Comparison of ENCODE assay signal across 10 cellular contexts in the genomic region with DNA sequence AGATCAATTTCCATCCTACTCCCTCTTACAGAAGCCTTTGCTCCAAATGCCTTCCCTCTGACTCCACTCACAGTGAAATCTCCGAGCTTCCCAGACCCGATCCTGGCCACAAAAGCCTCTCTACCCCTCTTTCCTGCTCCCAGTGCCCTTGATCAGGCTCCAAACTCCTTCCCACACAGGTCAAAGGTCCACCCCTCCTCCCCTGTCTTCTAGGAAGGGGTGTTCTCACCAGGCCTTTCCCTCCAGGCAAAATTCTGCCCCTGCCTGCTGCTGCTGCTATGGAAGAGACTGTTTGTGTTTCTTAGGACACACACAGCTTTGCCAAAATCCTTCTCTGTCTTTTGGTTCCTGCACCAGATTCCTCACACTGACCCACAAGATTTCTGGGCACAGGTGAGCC.
DNase-seq lines count a peak whose midpoint lies in the region; ATAC-seq and TF ChIP-seq lines count a peak whose summit lies in the region.
"Had no signal": no experiment of that assay in that cellular context is flagged by ENCODE, and none has a peak within 500 bp of the region (broad histone marks: within the 10 kb centered on the region; RNA-seq: fewer than 3 reads in every experiment).

No MANE protein-coding gene starts in this region.

- TF ChIP-seq CTCF in nephron (IDR thresholded peaks at IDR 0.05; ENCODE audit: unreplicated experiment in 3 of 3) (no peak), uterus (IDR thresholded peaks at IDR 0.05) (no peak)

- no peak for TF ChIP-seq POLR2A in uterus (IDR thresholded peaks at IDR 0.05)

- H3K27me3 ChIP-seq in uterus = no peaks in the 10 kb centered on the region
- H3K27me3 ChIP-seq: cardiac muscle cell had no signal

- peaks cover 4 to 6% of the 10 kb centered on the region in 2 donors for H3K4me1 ChIP-seq in uterus

- H3K36me3 Mint-ChIP-seq in nephron (ENCODE audit: low read depth) = no peaks in the 10 kb centered on the region

- H3K9me3 Mint-ChIP-seq in nephron = no peaks in the 10 kb centered on the region

- no peaks in the 10 kb centered on the region for H3K9me3 ChIP-seq in uterus

- DNase-seq in T1000 (lab: John Stamatoyannopoulos, UW) (peak; percentile 47), fibroblast of the conjunctiva (ENCODE audit: low read depth) (peak; percentile 57), uterus (peak; percentile 68 to 75), activated T-cell treated with anti-CD3 and anti-CD28 coated beads for 4 hours (no peak)
- DNase-seq: stimulated activated naive CD4-positive, alpha-beta T cell treated with Interleukin-2 at 50 U/mL for 16 hours had no signal

- H3K27ac ChIP-seq in uterus = peak overlapping the region; percentile 80 to 87
- H3K27ac ChIP-seq: cardiac muscle cell had no signal

- intact Hi-C loops in uterus (cut with DNase I; ENCODE audit: low total_unique reads) = no loop called here

- H3K27me3 Mint-ChIP-seq in nephron (ENCODE audit: low read depth) = peaks cover 7% of the 10 kb centered on the region

- peaks cover 13% of the 10 kb centered on the region for H3K4me1 Mint-ChIP-seq in nephron

- no peak overlapping the region for H3K4me3 ChIP-seq in uterus
- H3K4me3 ChIP-seq: cardiac muscle cell had no signal

- no peaks in the 10 kb centered on the region for H3K36me3 ChIP-seq in uterus
- H3K36me3 ChIP-seq: cardiac muscle cell had no signal

- peak overlapping the region; percentile 0 to 37 (median 5) for H3K27ac Mint-ChIP-seq in nephron

- ATAC-seq in GM19351 (IDR thresholded peaks at IDR 0.05; ENCODE audit: unreplicated experiment) (no peak), HG03565 (IDR thresholded peaks at IDR 0.05; ENCODE audit: unreplicated experiment) (no peak), HG03457 (IDR thresholded peaks at IDR 0.05; ENCODE audit: unreplicated experiment) (no peak)

- H3K4me3 Mint-ChIP-seq in nephron = no peak overlapping the region
